Comparison of ENCODE assay signal across 1 cellular context in the genomic region with DNA sequence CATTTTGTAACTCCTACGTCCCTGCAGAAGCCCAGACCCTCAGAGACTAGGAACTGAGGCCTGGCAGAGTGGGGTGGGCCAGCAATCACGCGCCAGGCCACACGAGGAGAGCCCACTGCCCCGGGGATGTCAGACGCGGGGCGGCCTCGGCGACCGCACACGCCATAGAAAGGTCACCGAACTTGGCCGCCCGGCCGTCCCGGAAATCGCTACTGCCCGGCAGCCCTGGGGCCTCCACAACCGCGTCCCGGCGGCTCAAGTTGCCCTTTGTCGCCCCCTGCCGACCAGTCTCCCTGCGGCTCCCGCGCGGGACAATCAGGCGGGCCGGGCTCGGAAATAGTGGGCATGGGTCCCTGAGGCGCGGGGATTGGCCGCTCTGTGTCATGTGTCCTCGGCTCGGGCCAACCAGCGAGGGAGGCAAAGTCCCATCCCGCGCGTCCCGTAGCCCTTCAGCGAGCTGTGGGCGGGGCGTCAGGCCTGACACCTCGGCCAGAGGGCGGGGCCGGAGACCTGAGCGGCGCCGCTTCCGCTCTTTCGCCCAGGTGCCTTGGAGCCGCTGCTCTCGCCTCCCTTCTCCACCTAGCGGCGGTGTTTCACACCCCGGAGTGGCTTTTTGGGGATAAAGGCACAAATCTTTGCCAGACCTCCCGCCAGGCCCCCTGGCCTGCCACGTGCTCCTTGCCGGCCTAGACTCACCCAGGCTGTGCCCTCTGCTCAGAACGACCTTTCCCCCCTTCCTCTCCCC.
A peak's percentile ranks its signal among the peaks of the same experiment; 100 is the strongest.
TF ChIP-seq lines count a peak whose summit lies in the region.

No MANE protein-coding gene starts in this region.

TF ChIP-seq in H1, 55 proteins besides CTCF, POLR2A, EP300 and RAD21 (continues in another document):
- TF ChIP-seq GABPA (IDR thresholded peaks at IDR 0.05; ENCODE audit: borderline replicate concordance, insufficient read depth, low read length) (peak; percentile 46; the same call in 1 of the 2 replicates), TAF1 (IDR thresholded peaks at IDR 0.05; ENCODE audit: low read depth, low read length) (peak; percentile 49), CBX8 (IDR thresholded peaks at IDR 0.05; ENCODE audit: borderline replicate concordance, low read depth, low read length) (no peak), SAP30 (IDR thresholded peaks at IDR 0.05; ENCODE audit: insufficient read depth, insufficient replicate concordance, low read length) (no peak), RBBP5 (IDR thresholded peaks at IDR 0.05; ENCODE audit: borderline replicate concordance, low read depth, low read length) (no peak), KDM1A (IDR thresholded peaks at IDR 0.05; ENCODE audit: borderline replicate concordance, low read length) (no peak), RNF2 (IDR thresholded peaks at IDR 0.05; ENCODE audit: borderline replicate concordance, low read depth, low read length, missing control alignments, poor library complexity, severe bottlenecking) (no peak), CBX5 (IDR thresholded peaks at IDR 0.05; ENCODE audit: low read depth, low read length) (no peak), TEAD4 (IDR thresholded peaks at IDR 0.05; ENCODE audit: low read depth, low read length) (no peak), YY1 (IDR thresholded peaks at IDR 0.05; ENCODE audit: low read depth, low read length) (no peak), KDM4A (IDR thresholded peaks at IDR 0.05; ENCODE audit: low read depth, low read length, severe bottlenecking) (peak; percentile 50), RXRA (IDR thresholded peaks at IDR 0.05; ENCODE audit: insufficient read depth, low read depth, low read length) (0 out of 2 replicates have a peak, but pooled peaks have one; percentile 34), NRF1 (IDR thresholded peaks at IDR 0.05; ENCODE audit: low read depth, low read length) (no peak), POU5F1 (IDR thresholded peaks at IDR 0.05; ENCODE audit: low read depth, low read length) (no peak), TCF12 (IDR thresholded peaks at IDR 0.05; ENCODE audit: low read depth, low read length) (peak; percentile 81; the same call in 1 of the 2 replicates), EZH2 (IDR thresholded peaks at IDR 0.05; ENCODE audit: low read depth, low read length, severe bottlenecking) (no peak), FOSL1 (IDR thresholded peaks at IDR 0.05; ENCODE audit: insufficient read depth, low read depth, low read length) (0 out of 2 replicates have a peak, but pooled peaks have one; percentile 27), SIN3A (conservative IDR thresholded peaks at IDR 0.05 in 1 of 2, IDR thresholded peaks at IDR 0.05 in 1 of 2; ENCODE audit: low read depth in 1 of 2, low read length in 2 of 2) (no peak), CHD1 (IDR thresholded peaks at IDR 0.05; ENCODE audit: low read depth, low read length) (no peak), ASH2L (IDR thresholded peaks at IDR 0.05; ENCODE audit: low read length) (peak; percentile 78), SP2 (IDR thresholded peaks at IDR 0.05; ENCODE audit: low read length) (no peak), USF2 (IDR thresholded peaks at IDR 0.05; ENCODE audit: low read length) (peak; percentile 90), CREB1 (IDR thresholded peaks at IDR 0.05) (peak; percentile 56; the same call in 1 of the 2 replicates), HDAC2 (IDR thresholded peaks at IDR 0.05; ENCODE audit: borderline replicate concordance in 1 of 2, low read depth in 2 of 2, low read length in 2 of 2) (0 out of 4 replicates have a peak, but pooled peaks of 1 of the 2 experiments have one; percentile 17), BRCA1 (IDR thresholded peaks at IDR 0.05; ENCODE audit: low read depth, low read length) (no peak; the same call in 1 of the 2 replicates), BACH1 (IDR thresholded peaks at IDR 0.05; ENCODE audit: low read length) (peak; percentile 68), ZNF274 (IDR thresholded peaks at IDR 0.05; ENCODE audit: borderline replicate concordance, extremely low read depth, low read length) (no peak), TAF7 (optimal IDR thresholded peaks at IDR 0.05; ENCODE audit: borderline replicate concordance, low read depth, low read length) (peak; percentile 58), ATF3 (IDR thresholded peaks at IDR 0.05; ENCODE audit: insufficient read depth, low read depth, low read length) (peak; percentile 67; the same call in 1 of the 2 replicates), CTBP2 (IDR thresholded peaks at IDR 0.05; ENCODE audit: borderline replicate concordance, insufficient read depth, insufficient read length, low read length) (no peak), SUZ12 (IDR thresholded peaks at IDR 0.05; ENCODE audit: low read length) (no peak), SIX5 (IDR thresholded peaks at IDR 0.05; ENCODE audit: low read depth, low read length) (no peak), ATF2 (IDR thresholded peaks at IDR 0.05; ENCODE audit: low read length) (no peak), SIRT6 (IDR thresholded peaks at IDR 0.05; ENCODE audit: low read length) (no peak), SP4 (IDR thresholded peaks at IDR 0.05; ENCODE audit: low read length) (no peak), MAFK (IDR thresholded peaks at IDR 0.05; ENCODE audit: low read depth, low read length) (no peak), EGR1 (IDR thresholded peaks at IDR 0.05; ENCODE audit: borderline replicate concordance, low read depth, low read length) (no peak), BCL11A (IDR thresholded peaks at IDR 0.05; ENCODE audit: low read depth in 2 of 2, low read length in 2 of 2) (no peak), MAX (IDR thresholded peaks at IDR 0.05) (peak; percentile 90), CHD2 (IDR thresholded peaks at IDR 0.05; ENCODE audit: low read length) (peak; percentile 68; the same call in 1 of the 2 replicates), E2F6 (IDR thresholded peaks at IDR 0.05) (peak; percentile 83), SP1 (IDR thresholded peaks at IDR 0.05; ENCODE audit: low read depth, low read length) (peak; percentile 64; the same call in 1 of the 2 replicates), PHF8 (conservative IDR thresholded peaks at IDR 0.05; ENCODE audit: low read depth, low read length) (no peak; the same call in 1 of the 2 replicates), CEBPB (IDR thresholded peaks at IDR 0.05; ENCODE audit: low read depth, low read length) (no peak), CHD7 (IDR thresholded peaks at IDR 0.05; ENCODE audit: insufficient replicate concordance, low read length) (no peak), RFX5 (IDR thresholded peaks at IDR 0.05; ENCODE audit: borderline replicate concordance, low read depth, low read length) (no peak), GTF2F1 (IDR thresholded peaks at IDR 0.05; ENCODE audit: borderline replicate concordance, low read depth, low read length) (0 out of 2 replicates have a peak, but pooled peaks have one; percentile 44), KDM5A (IDR thresholded peaks at IDR 0.05; ENCODE audit: low read length) (no peak), NANOG (IDR thresholded peaks at IDR 0.05; ENCODE audit: insufficient read depth, low read depth, low read length, poor library complexity, severe bottlenecking) (peak; percentile 3), SRF (IDR thresholded peaks at IDR 0.05; ENCODE audit: low read depth, low read length) (0 out of 2 replicates have a peak, but pooled peaks have one; percentile 8), TBP (IDR thresholded peaks at IDR 0.05; ENCODE audit: low read depth, low read length) (peak; percentile 30; the same call in 1 of the 2 replicates), HDAC6 (IDR thresholded peaks at IDR 0.05; ENCODE audit: low read depth, low read length) (no peak), JUN (IDR thresholded peaks at IDR 0.05; ENCODE audit: low read depth, low read length) (no peak), POLR2AphosphoS5 (IDR thresholded peaks at IDR 0.05; ENCODE audit: low read depth, low read length) (peak; percentile 32; the same call in 1 of the 2 replicates)
